In genomic region chr12:124700810-124701594, GRCh38 we compare ENCODE assay signal across 10 cellular contexts.
DNase-seq lines count a peak whose midpoint lies in the region; ATAC-seq and TF ChIP-seq lines count a peak whose summit lies in the region.
"Had no signal": no experiment of that assay in that cellular context is flagged by ENCODE, and none has a peak within 500 bp of the region (broad histone marks: within the 10 kb centered on the region; RNA-seq: fewer than 3 reads in every experiment).

No MANE protein-coding gene starts in this region.

- peak overlapping the region; percentile 73 for H3K14ac ChIP-seq in trophoblast cell (ENCODE audit: low read length)

- H3K27ac Mint-ChIP-seq in T-cell = no peak overlapping the region

- H3K27me3 ChIP-seq in heart right ventricle = no peaks in the 10 kb centered on the region
- H3K27me3 ChIP-seq in trophoblast cell (ENCODE audit: insufficient read depth, low read length) = no peaks in the 10 kb centered on the region
- H3K27me3 ChIP-seq: BE2C had no signal

- no peak overlapping the region for H4K12ac ChIP-seq in trophoblast cell (ENCODE audit: low read depth, low read length)

- H3K23ac ChIP-seq in trophoblast cell (ENCODE audit: low read length) = no peak overlapping the region

- H2BK120ac ChIP-seq in trophoblast cell (ENCODE audit: insufficient read depth, low read length, poor library complexity) = peak overlapping the region; percentile 54

- H3K4ac ChIP-seq in trophoblast cell (ENCODE audit: low read depth, low read length) = no peak overlapping the region

- peak overlapping the region; percentile 40 for H4K8ac ChIP-seq in trophoblast cell (ENCODE audit: low read depth, low read length)

- no peaks in the 10 kb centered on the region for H3K9me3 Mint-ChIP-seq in T-cell

- peaks cover 0 to 1% of the 10 kb centered on the region in 2 donors for H3K27me3 Mint-ChIP-seq in T-cell

- H2AFZ ChIP-seq in trophoblast cell (ENCODE audit: insufficient read depth, low read length, poor library complexity) = no peak overlapping the region

- H3K4me3 Mint-ChIP-seq in T-cell = no peak overlapping the region

- H3K9me3 ChIP-seq in heart right ventricle = no peaks in the 10 kb centered on the region
- no peaks in the 10 kb centered on the region for H3K9me3 ChIP-seq in trophoblast cell (ENCODE audit: insufficient read depth, low read depth, low read length)
- H3K9me3 ChIP-seq: BE2C had no signal

- peak overlapping the region; percentile 23 for H3K4me2 ChIP-seq in trophoblast cell (ENCODE audit: low read length)

- TF ChIP-seq CTCF in heart right ventricle (IDR thresholded peaks at IDR 0.05) = no peak

- H3K36me3 ChIP-seq in heart right ventricle = no peaks in the 10 kb centered on the region
- no peaks in the 10 kb centered on the region for H3K36me3 ChIP-seq in trophoblast cell (ENCODE audit: control insufficient read depth in 1 of 2, insufficient read depth in 2 of 2, low read length in 2 of 2)
- H3K36me3 ChIP-seq: BE2C had no signal

- H3K79me2 ChIP-seq in trophoblast cell (ENCODE audit: control insufficient read depth, insufficient read depth, low read length, poor library complexity) = no peaks in the 10 kb centered on the region

- H3K27ac ChIP-seq in heart right ventricle = peak overlapping the region in 8 of 10 donors; percentile 6 to 85 (median 80)
- peak overlapping the region; percentile 25 for H3K27ac ChIP-seq in trophoblast cell (ENCODE audit: low read depth, low read length)

- H3K4me1 Mint-ChIP-seq in T-cell = no peaks in the 10 kb centered on the region

- peak overlapping the region; percentile 65 for H4K91ac ChIP-seq in trophoblast cell (ENCODE audit: low read depth, low read length)

- peak overlapping the region; percentile 9 for H2BK5ac ChIP-seq in trophoblast cell (ENCODE audit: low read depth, low read length, poor library complexity)

- CTCF ChIA-PET in T-cell (lab: Charles Lee) = no interaction called here

- H3K18ac ChIP-seq in trophoblast cell (ENCODE audit: low read length) = no peak overlapping the region

- H3K4me1 ChIP-seq in heart right ventricle = peaks cover 8 to 53% (median 25%) of the 10 kb centered on the region in 9 donors
- peaks cover 34 to 40% of the 10 kb centered on the region in 2 experiments for H3K4me1 ChIP-seq in trophoblast cell (ENCODE audit: control insufficient read depth in 1 of 2, insufficient read depth in 2 of 2, low read length in 2 of 2)

- intact Hi-C loops in heart right ventricle (cut with DNase I) = loop anchor here in 2 of 10 donors (5.0 kb wide), 1 partner anchor 46 kb away; no protein-coding TSS in a partner anchor

- POLR2A ChIA-PET in T-cell (lab: Charles Lee) = no interaction called here

- H3K79me1 ChIP-seq in trophoblast cell (ENCODE audit: low read length) = peaks cover 15% of the 10 kb centered on the region

- peak; percentile 80 for DNase-seq in AG08396 (ENCODE audit: low spot score)
- DNase-seq in amniotic epithelial cell (ENCODE audit: low read depth) = peak; percentile 72
- no peak for DNase-seq in heart right ventricle
- peak; percentile 56 to 76 for DNase-seq in trophoblast cell
- DNase-seq in erythroblast (lab: John Stamatoyannopoulos, UW) = no peak
- no peak for DNase-seq in T-helper 9 cell
- no peak for DNase-seq in T-cell
- DNase-seq in activated effector memory CD4-positive, alpha-beta T cell treated with Interleukin-2 at 50 U/mL for 16 hours = no peak
- DNase-seq: BE2C; stimulated activated CD4-positive, alpha-beta T cell treated with anti-CD3 and anti-CD28 coated beads, Interleukin-4, amount 100 ng/mL, for 4 hours had no signal

- WGBS in heart right ventricle, 2 donors = 44 to 60% methylated on average over 17 of the region's 17 CpGs
- no CpG with 5 or more reads among the region's 17 CpGs for WGBS in trophoblast cell (ENCODE audit: extremely low coverage, insufficient coverage, insufficient read length)

- peak overlapping the region; percentile 56 for H2BK12ac ChIP-seq in trophoblast cell (ENCODE audit: low read length)

- H3K4me3 ChIP-seq in heart right ventricle (no peak overlapping the region), trophoblast cell (ENCODE audit: low read depth, low read length) (no peak overlapping the region)

- H2AK5ac ChIP-seq in trophoblast cell (ENCODE audit: low read length) = peak overlapping the region; percentile 60

- peak; percentile 31 to 72 (median 60) for ATAC-seq in heart right ventricle
- ATAC-seq in T-cell (replicated peaks in 1 of 4) = no peak

- no peak for TF ChIP-seq POLR2A in erythroblast (IDR thresholded peaks at IDR 0.05; ENCODE audit: low read length)

- no peak overlapping the region for H3K9ac ChIP-seq in trophoblast cell (ENCODE audit: low read length)

- no peaks in the 10 kb centered on the region for H3K36me3 Mint-ChIP-seq in T-cell

Comparison
In these comparisons a context has a peak if more than half of its experiments do, and no peak if none do; other contexts are left out.
1. DNase-seq: peak in AG08396 (single experiment), amniotic epithelial cell (single experiment) and trophoblast cell (2 of 2); none in heart right ventricle (0 of 2), erythroblast (0 of 2), T-helper 9 cell (single experiment), T-cell (0 of 34) and activated effector memory CD4-positive, alpha-beta T cell treated with Interleukin-2 at 50 U/mL for 16 hours (single experiment).
2. ATAC-seq: peak in heart right ventricle (8 of 8); none in T-cell (0 of 4).